Comparison of ENCODE assay signal across 29 cellular contexts in genomic region chr1:185874246-185874645, GRCh38.
"Had no signal": no experiment of that assay in that cellular context is flagged by ENCODE, and none has a peak within 500 bp of the region (broad histone marks: within the 10 kb centered on the region; RNA-seq: fewer than 3 reads in every experiment).

No MANE protein-coding gene starts in this region.

- H3K27me3 ChIP-seq: ascending aorta, cardiac muscle cell had no signal

- H3K9me3 ChIP-seq: ascending aorta had no signal

- DNase-seq: activated B cell treated with CpG ODN at 0.5 μM for 24 hours; activated CD4-positive, alpha-beta memory T cell treated with anti-CD3 and anti-CD28 coated beads, Interleukin-2, amount 10 ng/mL, durations not matched to agents 7 days and 5 days; activated CD4-positive, alpha-beta T cell treated with anti-CD3 and anti-CD28 coated beads for 48 hours; activated CD4-positive, alpha-beta T cell treated with anti-CD3 and anti-CD28 coated beads, Interleukin-2, amount 10 ng/mL, durations not matched to agents 7 days and 5 days; activated CD4-positive, alpha-beta T cell treated with anti-CD3 and anti-CD28 coated beads, Interleukin-2, amount 50 U/mL, for 48 hours; activated CD4-positive, CD25-positive, alpha-beta regulatory T cell treated with anti-CD3 and anti-CD28 coated beads, Interleukin-2, amount 50 U/mL, for 72 hours; activated CD8-positive, alpha-beta memory T cell treated with anti-CD3 and anti-CD28 coated beads for 24 hours; activated CD8-positive, alpha-beta memory T cell treated with anti-CD3 and anti-CD28 coated beads, Interleukin-2, amount 10 ng/mL, durations not matched to agents 7 days and 5 days; activated CD8-positive, alpha-beta memory T cell treated with anti-CD3 and anti-CD28 coated beads, Interleukin-2, amount 50 U/mL, for 48 hours; activated CD8-positive, alpha-beta T cell treated with anti-CD3 and anti-CD28 coated beads, Interleukin-2, amount 10 ng/mL, durations not matched to agents 7 days and 5 days; activated effector memory CD4-positive, alpha-beta T cell treated with Interleukin-2 at 50 U/mL for 16 hours; activated gamma-delta T cell; activated naive CD4-positive, alpha-beta T cell treated with anti-CD3 and anti-CD28 coated beads, Interleukin-2, amount 10 ng/mL, durations not matched to agents 7 days and 5 days; activated naive CD4-positive, alpha-beta T cell treated with Interleukin-2 at 50 U/mL for 16 hours; activated naive CD8-positive, alpha-beta T cell treated with anti-CD3 and anti-CD28 coated beads, Interleukin-2, amount 10 ng/mL, durations not matched to agents 7 days and 5 days; activated naive CD8-positive, alpha-beta T cell treated with anti-CD3 and anti-CD28 coated beads, Interleukin-2, amount 50 U/mL, for 24 hours; activated T-cell treated with anti-CD3 and anti-CD28 coated beads, Interleukin-2, amount 50 U/mL, for 24 hours; activated T-cell treated with anti-CD3 and anti-CD28 coated beads, Interleukin-2, amount 50 U/mL, for 48 hours; amygdala; anterior cingulate cortex; caudate nucleus; cerebellar nuclear complex; T-helper 1 cell; T-helper 2 cell; T-helper 9 cell had no signal

- ATAC-seq: activated CD8-positive, alpha-beta memory T cell treated with anti-CD3 and anti-CD28 coated beads, Interleukin-2, amount 10 ng/mL, durations not matched to agents 7 days and 5 days; activated CD8-positive, alpha-beta T cell treated with anti-CD3 and anti-CD28 coated beads, Interleukin-2, amount 10 ng/mL, durations not matched to agents 7 days and 5 days; activated naive CD8-positive, alpha-beta T cell treated with anti-CD3 and anti-CD28 coated beads, Interleukin-2, amount 50 U/mL, for 24 hours had no signal

- FAIRE-seq: bronchial epithelial cell had no signal

- H3K36me3 ChIP-seq: ascending aorta, cardiac muscle cell had no signal

- H3K4me3 ChIP-seq: ascending aorta, cardiac muscle cell had no signal

- H3K27ac ChIP-seq: ascending aorta, cardiac muscle cell, VCaP had no signal
